ENCODE assay signal across 30 cellular contexts in the genomic region with DNA sequence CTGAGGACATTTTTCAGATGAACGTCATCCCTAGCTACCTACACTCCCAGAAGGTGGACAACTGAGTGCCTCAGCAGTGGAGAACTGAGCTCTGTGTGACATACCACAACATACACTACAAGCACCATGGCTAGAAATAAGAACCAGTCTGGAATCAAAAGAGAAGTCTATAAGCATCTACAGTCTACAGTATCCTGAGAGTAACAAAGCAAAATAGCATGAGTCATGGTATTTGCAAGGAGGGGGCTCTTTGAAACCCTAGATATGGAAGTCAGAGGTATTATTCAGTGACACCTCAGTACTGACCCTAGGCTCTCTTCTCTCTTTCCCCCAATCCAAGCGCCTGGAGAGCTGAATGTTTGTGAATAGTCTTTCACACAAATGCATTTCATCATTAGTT.
"Had no signal": no experiment of that assay in that cellular context is flagged by ENCODE, and none has a peak within 500 bp of the region (broad histone marks: within the 10 kb centered on the region; RNA-seq: fewer than 3 reads in every experiment).

No MANE protein-coding gene starts in this region.

- H3K36me3 ChIP-seq: colonic mucosa, left lung, lower lobe of right lung, stomach, thyroid gland, upper lobe of left lung, vagina had no signal

- H3K9me3 Mint-ChIP-seq: activated naive CD4-positive, alpha-beta T cell treated with anti-CD3 and anti-CD28 coated beads, Interleukin-2, amount 50 U/mL, for 24 hours; activated naive CD8-positive, alpha-beta T cell treated with anti-CD3 and anti-CD28 coated beads, Interleukin-2, amount 50 U/mL, for 24 hours; activated T-cell treated with anti-CD3 and anti-CD28 coated beads, Interleukin-2, amount 50 U/mL, for 4 hours; activated T-helper 2 cell treated with anti-CD3 and anti-CD28 coated beads, Interferon-gamma antibody, Interleukin-2, Interleukin-4, amounts not matched to agents 10 μg/mL and 5 μg/mL and 100 μg/mL, durations not matched to agents 14 hours and 24 hours and 36 hours; natural killer cell treated with Interleukin-12 subunit alpha and Interleukin-12 subunit beta and Interleukin-15 and Interleukin-18, amount 100 ng/mL, for 72 hours; T-cell; T-helper 2 cell treated with Interferon-gamma antibody and Interleukin-4, amounts not matched to agents 5 μg/mL and 100 μg/mL, for 36 hours had no signal

- H3K36me3 Mint-ChIP-seq: natural killer cell treated with Interleukin-12 subunit alpha and Interleukin-12 subunit beta and Interleukin-15 and Interleukin-18, amount 100 ng/mL, for 72 hours had no signal

- H3K9me3 ChIP-seq: body of pancreas, colonic mucosa, left lung, lower lobe of right lung, mucosa of descending colon, stomach, thyroid gland, upper lobe of left lung, vagina had no signal

- DNase-seq: activated CD4-positive, alpha-beta T cell treated with anti-CD3 and anti-CD28 coated beads for 36 hours; activated CD4-positive, alpha-beta T cell treated with anti-CD3 and anti-CD28 coated beads, Interleukin-2, amount 50 U/mL, for 4 hours; activated CD4-positive, CD25-positive, alpha-beta regulatory T cell; activated CD8-positive, alpha-beta memory T cell treated with anti-CD3 and anti-CD28 coated beads, Interleukin-2, amount 50 U/mL, for 4 hours; activated naive CD8-positive, alpha-beta T cell treated with anti-CD3 and anti-CD28 coated beads, Interleukin-2, amount 50 U/mL, for 24 hours; activated T-cell treated with anti-CD3 and anti-CD28 coated beads, Interleukin-2, amount 50 U/mL, for 4 hours; anterior cingulate cortex; body of pancreas; colonic mucosa; effector memory CD4-positive, alpha-beta T cell; erythroblast; head of caudate nucleus; hippocampal formation; kidney glomerular epithelial cell; left lung; lower lobe of right lung; mesendoderm; mucosa of descending colon; posterior cingulate gyrus; right cardiac atrium; stimulated activated CD4-positive, alpha-beta T cell treated with anti-CD3 and anti-CD28 coated beads, Interleukin-2, amount 100 ng/mL, for 48 hours; stomach; T-cell; thyroid gland; upper lobe of left lung had no signal

- H3K4me3 Mint-ChIP-seq: activated CD4-positive, alpha-beta T cell treated with anti-CD3 and anti-CD28 coated beads for 36 hours; activated naive CD4-positive, alpha-beta T cell treated with anti-CD3 and anti-CD28 coated beads, Interleukin-2, amount 50 U/mL, for 24 hours; activated naive CD8-positive, alpha-beta T cell treated with anti-CD3 and anti-CD28 coated beads, Interleukin-2, amount 50 U/mL, for 24 hours; activated T-cell treated with anti-CD3 and anti-CD28 coated beads, Interleukin-2, amount 50 U/mL, for 4 hours; natural killer cell treated with Interleukin-12 subunit alpha and Interleukin-12 subunit beta and Interleukin-15 and Interleukin-18, amount 100 ng/mL, for 72 hours; T-cell; T-helper 2 cell treated with Interferon-gamma antibody and Interleukin-4, amounts not matched to agents 5 μg/mL and 100 μg/mL, for 36 hours had no signal

- H3K27me3 Mint-ChIP-seq: activated CD4-positive, alpha-beta T cell treated with anti-CD3 and anti-CD28 coated beads for 36 hours; activated naive CD4-positive, alpha-beta T cell treated with anti-CD3 and anti-CD28 coated beads, Interleukin-2, amount 50 U/mL, for 24 hours; activated naive CD8-positive, alpha-beta T cell treated with anti-CD3 and anti-CD28 coated beads, Interleukin-2, amount 50 U/mL, for 24 hours; natural killer cell treated with Interleukin-12 subunit alpha and Interleukin-12 subunit beta and Interleukin-15 and Interleukin-18, amount 100 ng/mL, for 72 hours; T-cell had no signal

- H3K4me1 ChIP-seq: colonic mucosa, vagina had no signal

- ATAC-seq: activated CD4-positive, alpha-beta T cell treated with anti-CD3 and anti-CD28 coated beads for 36 hours; activated naive CD8-positive, alpha-beta T cell treated with anti-CD3 and anti-CD28 coated beads, Interleukin-2, amount 50 U/mL, for 24 hours; body of pancreas; left lung; lower lobe of right lung; mucosa of descending colon; right cardiac atrium had no signal

- H3K27ac ChIP-seq: body of pancreas, colonic mucosa, left lung, lower lobe of right lung, stomach, upper lobe of left lung, vagina had no signal

- H3K27me3 ChIP-seq: body of pancreas, colonic mucosa, left lung, stomach, thyroid gland, upper lobe of left lung, vagina had no signal

- H3K27ac Mint-ChIP-seq: activated CD4-positive, alpha-beta T cell treated with anti-CD3 and anti-CD28 coated beads for 36 hours; activated naive CD4-positive, alpha-beta T cell treated with anti-CD3 and anti-CD28 coated beads, Interleukin-2, amount 50 U/mL, for 24 hours; activated naive CD8-positive, alpha-beta T cell treated with anti-CD3 and anti-CD28 coated beads, Interleukin-2, amount 50 U/mL, for 24 hours; activated T-helper 2 cell treated with anti-CD3 and anti-CD28 coated beads, Interferon-gamma antibody, Interleukin-2, Interleukin-4, amounts not matched to agents 10 μg/mL and 5 μg/mL and 100 μg/mL, durations not matched to agents 14 hours and 24 hours and 36 hours; natural killer cell treated with Interleukin-12 subunit alpha and Interleukin-12 subunit beta and Interleukin-15 and Interleukin-18, amount 100 ng/mL, for 72 hours; T-helper 2 cell treated with Interferon-gamma antibody and Interleukin-4, amounts not matched to agents 5 μg/mL and 100 μg/mL, for 36 hours had no signal

- H3K4me3 ChIP-seq: body of pancreas, colonic mucosa, left lung, lower lobe of right lung, mucosa of descending colon, stomach, thyroid gland, upper lobe of left lung, vagina had no signal
